16 cellular contexts compared by ENCODE assay signal in the genomic region with DNA sequence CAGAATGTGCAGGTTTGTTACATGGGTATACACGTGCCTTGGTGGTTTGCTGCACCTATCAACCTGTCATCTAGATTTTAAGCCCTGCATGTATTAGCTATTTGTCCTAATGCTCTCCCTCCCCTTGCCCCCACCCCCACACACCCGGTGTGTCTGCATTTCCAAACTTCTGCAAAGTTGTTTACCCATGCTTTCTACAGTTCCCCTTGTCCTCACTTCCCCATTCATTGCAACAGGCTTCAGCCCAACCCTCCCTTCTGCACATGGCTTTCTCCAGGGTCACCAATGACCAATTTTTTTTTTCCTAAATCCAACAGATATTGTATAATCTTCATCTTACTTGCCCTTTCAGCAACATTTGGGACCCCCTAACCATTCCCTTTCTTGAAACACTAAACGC. TPM values are rescaled to one million over a fixed set of nuclear protein-coding genes. Genes with fewer than 3 reads are reported as not detected.
DNase-seq lines count a peak whose midpoint lies in the region; ATAC-seq and TF ChIP-seq lines count a peak whose summit lies in the region.
"Had no signal": no experiment of that assay in that cellular context is flagged by ENCODE, and none has a peak within 500 bp of the region (broad histone marks: within the 10 kb centered on the region; RNA-seq: fewer than 3 reads in every experiment).

No MANE protein-coding gene starts in this region.

- ATAC-seq in IMR-90 (ENCODE audit: low read depth) (no peak), gastrocnemius medialis (no peak)
- ATAC-seq: GM23338 had no signal

- H4K20me1 ChIP-seq in IMR-90 (ENCODE audit: insufficient read depth, low read length), result no peaks in the 10 kb centered on the region; the same call in 1 of the 2 replicates

- no peak overlapping the region for H2BK15ac ChIP-seq in IMR-90 (ENCODE audit: low read depth, low read length)

- H3K9me3 ChIP-seq in IMR-90 (ENCODE audit: control insufficient read depth, insufficient read depth, low read length), result peaks cover 10% of the 10 kb centered on the region
- peaks cover 12% of the 10 kb centered on the region for H3K9me3 ChIP-seq in left ventricle myocardium inferior (replicated peaks)
- peaks cover 0 to 7% (median 3%) of the 10 kb centered on the region in 3 donors for H3K9me3 ChIP-seq in gastrocnemius medialis

- BruUV-seq in IMR-90 (replicated peaks; lab: Mats Ljungman, UMichigan), result no TSS peak

- H3K27me3 ChIP-seq in IMR-90 (ENCODE audit: control insufficient read depth, insufficient read depth, low read length) (no peaks in the 10 kb centered on the region), left ventricle myocardium inferior (ENCODE audit: low read depth) (peaks cover 21% of the 10 kb centered on the region), gastrocnemius medialis (no peaks in the 10 kb centered on the region)
- H3K27me3 ChIP-seq: hepatocyte had no signal

- H4K5ac ChIP-seq in IMR-90 (ENCODE audit: low read depth, low read length), result no peak overlapping the region

- H2BK5ac ChIP-seq in IMR-90 (ENCODE audit: low read depth, low read length, poor library complexity, severe bottlenecking), result no peak overlapping the region

- no peak overlapping the region for H3K56ac ChIP-seq in IMR-90 (ENCODE audit: extremely low read depth, insufficient read depth, low read length)

- no peak for TF ChIP-seq CTCF in IMR-90 (conservative IDR thresholded peaks at IDR 0.05; ENCODE audit: low read depth, low read length)
- TF ChIP-seq CTCF in left ventricle myocardium inferior (IDR thresholded peaks at IDR 0.05; ENCODE audit: borderline replicate concordance), result no peak
- no peak for TF ChIP-seq CTCF in gastrocnemius medialis (IDR thresholded peaks at IDR 0.05 in 4 of 5, conservative IDR thresholded peaks at IDR 0.05 in 1 of 5)
- no peak for TF ChIP-seq CTCF in coronary artery (IDR thresholded peaks at IDR 0.05)

- 67% methylated on average over 1 of the region's 3 CpGs; no CpG with 5 or more reads in 1 of the 2 experiments for WGBS in IMR-90 (ENCODE audit: extremely low coverage in 2 of 2, insufficient read length in 1 of 2), 2 experiments

- no peak overlapping the region for H2AFZ ChIP-seq in IMR-90 (replicated peaks; ENCODE audit: low read length, poor library complexity)
- H2AFZ ChIP-seq: GM23338, hepatocyte, PC-9 had no signal

- H2BK20ac ChIP-seq in IMR-90 (ENCODE audit: low read depth, low read length), result no peak overlapping the region

- dilution Hi-C loops in IMR-90 (cut with HindIII; ENCODE audit: low sequenced_read_pairs, unreplicated experiment), result no loop called here

- H2BK120ac ChIP-seq in IMR-90 (ENCODE audit: low read depth, low read length), result no peak overlapping the region

- H3K4me1 ChIP-seq in IMR-90 (ENCODE audit: control insufficient read depth, insufficient read depth, low read length) (peaks cover 5% of the 10 kb centered on the region; the same call in 1 of the 2 replicates), left ventricle myocardium inferior (no peaks in the 10 kb centered on the region), gastrocnemius medialis (no peaks in the 10 kb centered on the region)

- no peak overlapping the region for H3K4me3 ChIP-seq in IMR-90 (ENCODE audit: insufficient read depth, low read depth, low read length)
- no peak overlapping the region for H3K4me3 ChIP-seq in left ventricle myocardium inferior
- no peak overlapping the region for H3K4me3 ChIP-seq in gastrocnemius medialis
- no peak overlapping the region for H3K4me3 ChIP-seq in coronary artery
- H3K4me3 ChIP-seq: GM23338, hepatocyte, PC-9 had no signal

- no peak overlapping the region for H4K91ac ChIP-seq in IMR-90 (ENCODE audit: insufficient read depth, low read depth, low read length)

- no peak overlapping the region for H3K27ac ChIP-seq in IMR-90 (ENCODE audit: insufficient read depth, low read length)
- no peak overlapping the region for H3K27ac ChIP-seq in left ventricle myocardium inferior (replicated peaks)
- H3K27ac ChIP-seq in gastrocnemius medialis, result no peak overlapping the region
- no peak overlapping the region for H3K27ac ChIP-seq in coronary artery
- H3K27ac ChIP-seq: hepatocyte, PC-9 had no signal

- H3K14ac ChIP-seq in IMR-90 (replicated peaks; ENCODE audit: low read depth, low read length), result no peak overlapping the region

- no peak overlapping the region for H3K23ac ChIP-seq in IMR-90 (ENCODE audit: low read depth, low read length)

- H3K79me1 ChIP-seq in IMR-90 (ENCODE audit: low read depth in 1 of 2, low read length in 2 of 2), result 0 out of 4 replicates have a peak, but pooled peaks cover 0 to 2% of the 10 kb centered on the region in 2 experiments

- in situ Hi-C loops in IMR-90 (cut with MboI; ENCODE audit: low sequenced_read_pairs), result no loop called here
- in situ Hi-C loops in gastrocnemius medialis (cut with MboI; ENCODE audit: low sequenced_read_pairs in 4 of 4), result no loop called here

- H3K4ac ChIP-seq in IMR-90 (ENCODE audit: low read depth, low read length), result no peak overlapping the region

- DNase-seq in IMR-90 (no peak), RPMI8226 (peak; percentile 12), left ventricle myocardium inferior (peak; percentile 38), gastrocnemius medialis (peak; percentile 5 to 33), coronary artery (ENCODE audit: low spot score) (no peak), NCI-H1048 (lab: John Stamatoyannopoulos, UW) (no peak)
- no peak for DNase-seq in activated CD8-positive, alpha-beta memory T cell treated with anti-CD3 and anti-CD28 coated beads, Interleukin-2, amount 50 U/mL, for 48 hours
- no peak for DNase-seq in activated CD4-positive, alpha-beta T cell treated with anti-CD3 and anti-CD28 coated beads, Interleukin-2, amount 50 U/mL, for 48 hours
- DNase-seq: activated CD4-positive, alpha-beta T cell treated with anti-CD3 and anti-CD28 coated beads for 1 hour; activated T-cell treated with anti-CD3 and anti-CD28 coated beads, Interleukin-2, amount 50 U/mL, for 48 hours; NCI-H1092; NCI-H446 treated with DMSO at 0.1 percent for 48 hours; PC-9; stimulated activated CD4-positive, alpha-beta T cell treated with anti-CD3 and anti-CD28 coated beads, Interleukin-4, amount 100 ng/mL, for 4 hours had no signal

- no peak for TF ChIP-seq RAD21 in IMR-90 (IDR thresholded peaks at IDR 0.05; ENCODE audit: low read length)

- H3K36me3 ChIP-seq in IMR-90 (ENCODE audit: control insufficient read depth, insufficient read depth, low read length), result peaks cover 12% of the 10 kb centered on the region
- H3K36me3 ChIP-seq in left ventricle myocardium inferior, result peaks cover 37% of the 10 kb centered on the region
- H3K36me3 ChIP-seq in gastrocnemius medialis, result peaks cover 5 to 38% of the 10 kb centered on the region in 2 donors

- no peak overlapping the region for H3K9ac ChIP-seq in IMR-90 (ENCODE audit: low read depth, low read length)

- TF ChIP-seq POLR2A in IMR-90 (IDR thresholded peaks at IDR 0.05; ENCODE audit: low read depth, low read length) (no peak), gastrocnemius medialis (IDR thresholded peaks at IDR 0.05) (no peak)

- no peak overlapping the region for H2AK9ac ChIP-seq in IMR-90 (replicated peaks; ENCODE audit: low read depth, low read length, poor library complexity)

- H2AK5ac ChIP-seq in IMR-90 (ENCODE audit: low read depth, low read length), result no peak overlapping the region

- intact Hi-C loops in IMR-90 (cut with micrococcal nuclease) (no loop called here), left ventricle myocardium inferior (cut with micrococcal nuclease) (no loop called here), gastrocnemius medialis (cut with DNase I; ENCODE audit: low total_unique reads) (no loop called here)

- POLR2A ChIA-PET in IMR-90 (lab: Charles Lee; ENCODE audit: unreplicated experiment), result no interaction called here

- CTCF ChIA-PET in IMR-90 (lab: Yijun Ruan, JAX), result no interaction called here

- no peak overlapping the region for H4K8ac ChIP-seq in IMR-90 (ENCODE audit: low read depth in 2 of 2, low read length in 2 of 2)

- no peak overlapping the region for H3K18ac ChIP-seq in IMR-90 (ENCODE audit: low read depth, low read length)

- H3K4me2 ChIP-seq in IMR-90 (ENCODE audit: low read depth, low read length), result no peak overlapping the region
- H3K4me2 ChIP-seq: GM23338, hepatocyte, PC-9 had no signal

- H3K9me1 ChIP-seq in IMR-90 (ENCODE audit: insufficient read depth, low read length), result peaks cover 6% of the 10 kb centered on the region

TF ChIP-seq in IMR-90, 13 proteins besides CTCF, POLR2A, EP300 and RAD21:
- TF ChIP-seq MXI1 (IDR thresholded peaks at IDR 0.05; ENCODE audit: borderline replicate concordance, low read depth, low read length) (0 out of 2 replicates have a peak, but pooled peaks have one; percentile 17), MAZ (IDR thresholded peaks at IDR 0.05; ENCODE audit: borderline replicate concordance, low read depth, low read length) (no peak)

RNA-seq across cellular contexts. Expression of a gene that starts 32.0 kb away (rescaled TPM):
- total RNA-seq in IMR-90 (2012; rRNA removed) (61.1 and 65.4 TPM in 2 replicates), left ventricle myocardium inferior (12.9 TPM), gastrocnemius medialis (10 to 100 TPM; 18.0 to 30.6 (median 26.3) TPM)
- 10.3 and 12.8 TPM in 2 replicates for polyA plus RNA-seq in IMR-90 (2012; rRNA removed)
- 6.0 and 7.5 TPM in 2 replicates for polyA plus RNA-seq in IMR-90 (2012; cell fraction: cytosol; rRNA removed)
- polyA plus RNA-seq in IMR-90 (2012; cell fraction: nucleus; rRNA removed; ENCODE audit: low replicate concordance), result 5.9 and 17.2 TPM in 2 replicates

Comparison
In these comparisons a context has a peak if more than half of its experiments do, and no peak if none do; other contexts are left out.
1. DNase-seq: peak in RPMI8226 (single experiment), left ventricle myocardium inferior (single experiment) and gastrocnemius medialis (2 of 2); none in IMR-90 (single experiment), coronary artery (single experiment), NCI-H1048 (single experiment), activated CD8-positive, alpha-beta memory T cell treated with anti-CD3 and anti-CD28 coated beads, Interleukin-2, amount 50 U/mL, for 48 hours (single experiment) and activated CD4-positive, alpha-beta T cell treated with anti-CD3 and anti-CD28 coated beads, Interleukin-2, amount 50 U/mL, for 48 hours (0 of 2).